In the genomic region with DNA sequence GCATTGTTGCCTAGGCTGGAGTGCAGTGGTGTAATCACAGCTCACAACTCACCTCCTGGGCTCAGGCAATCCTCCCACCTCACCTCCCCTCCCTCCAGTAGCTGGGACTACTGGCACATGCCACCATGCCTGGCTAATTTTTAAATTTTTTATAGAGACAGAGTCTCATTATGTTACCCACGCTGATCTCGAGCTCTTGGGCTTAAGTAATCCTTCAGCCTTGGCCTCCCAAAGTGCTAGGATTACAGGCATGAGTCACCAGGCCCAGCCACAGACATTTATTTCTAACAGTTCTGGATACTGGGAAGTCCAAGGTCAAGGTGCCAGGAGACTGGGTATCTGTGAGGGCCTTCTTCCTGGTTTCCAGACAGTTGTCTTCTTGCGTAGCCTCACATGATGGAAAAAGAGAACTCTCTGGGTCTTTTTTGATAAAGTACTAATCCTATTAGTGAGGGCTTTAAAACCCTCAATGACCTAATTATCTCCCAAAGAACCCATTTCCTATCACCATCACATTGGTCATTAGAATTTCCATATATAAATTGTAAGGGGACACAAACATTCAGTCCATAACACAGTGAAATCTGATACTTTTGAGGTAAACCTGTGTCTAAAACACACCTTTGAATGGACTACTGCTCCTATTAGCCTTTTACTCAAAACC, we compare ENCODE assay signal across 8 cellular contexts.
DNase-seq lines count a peak whose midpoint lies in the region; ATAC-seq and TF ChIP-seq lines count a peak whose summit lies in the region.

No MANE protein-coding gene starts in this region.

- H3K27me3 ChIP-seq in brain microvascular endothelial cell (replicated peaks) (no peaks in the 10 kb centered on the region), mesendoderm (ENCODE audit: insufficient read depth, low read length, poor library complexity) (no peaks in the 10 kb centered on the region)

- peak overlapping the region; percentile 78 to 84 for H3K4me3 Mint-ChIP-seq in stimulated activated naive CD8-positive, alpha-beta T cell treated with anti-CD3 and anti-CD28 coated beads, Interleukin-15, amount 100 ng/mL, for 72 hours
- H3K4me3 Mint-ChIP-seq in activated T-helper 17 cell treated with anti-CD3 and anti-CD28 coated beads, Interleukin-2, amount 50 U/mL, for 72 hours = no peak overlapping the region

- no peaks in the 10 kb centered on the region for H3K36me3 Mint-ChIP-seq in activated T-helper 17 cell treated with anti-CD3 and anti-CD28 coated beads, Interleukin-2, amount 50 U/mL, for 72 hours (ENCODE audit: low read depth)

- H3K36me3 ChIP-seq in brain microvascular endothelial cell (replicated peaks) (no peaks in the 10 kb centered on the region), mesendoderm (ENCODE audit: control insufficient read depth, insufficient read depth, low read length) (no peaks in the 10 kb centered on the region)

- no peak overlapping the region for H2AK5ac ChIP-seq in mesendoderm (ENCODE audit: low read length)

- no peak overlapping the region for H2BK120ac ChIP-seq in mesendoderm (ENCODE audit: low read depth, low read length)

- peak overlapping the region in 1 of 2 donors; percentile 27 for H3K27ac Mint-ChIP-seq in stimulated activated naive CD8-positive, alpha-beta T cell treated with anti-CD3 and anti-CD28 coated beads, Interleukin-15, amount 100 ng/mL, for 72 hours
- no peak overlapping the region for H3K27ac Mint-ChIP-seq in activated T-helper 17 cell treated with anti-CD3 and anti-CD28 coated beads, Interleukin-2, amount 50 U/mL, for 72 hours

- H3K18ac ChIP-seq in mesendoderm (ENCODE audit: low read length) = no peak overlapping the region

- no peaks in the 10 kb centered on the region for H3K27me3 Mint-ChIP-seq in stimulated activated naive CD8-positive, alpha-beta T cell treated with anti-CD3 and anti-CD28 coated beads, Interleukin-15, amount 100 ng/mL, for 72 hours
- no peaks in the 10 kb centered on the region for H3K27me3 Mint-ChIP-seq in activated T-helper 17 cell treated with anti-CD3 and anti-CD28 coated beads, Interleukin-2, amount 50 U/mL, for 72 hours

- no peak overlapping the region for H3K4me2 ChIP-seq in mesendoderm (ENCODE audit: low read length)

- H3K23ac ChIP-seq in mesendoderm (ENCODE audit: low read length) = no peak overlapping the region

- no peak overlapping the region for H3K56ac ChIP-seq in mesendoderm (ENCODE audit: low read length)

- H3K9ac ChIP-seq in mesendoderm (ENCODE audit: low read length) = no peak overlapping the region

- no peak for ATAC-seq in stimulated activated naive CD8-positive, alpha-beta T cell treated with anti-CD3 and anti-CD28 coated beads, Interleukin-15, amount 100 ng/mL, for 72 hours
- ATAC-seq in stimulated activated naive CD8-positive, alpha-beta T cell treated with anti-CD3 and anti-CD28 coated beads, Interleukin-15, Interleukin-2, amounts not matched to agents 100 U/mL and 50 U/mL, for 24 hours = no peak
- ATAC-seq in activated T-helper 17 cell treated with anti-CD3 and anti-CD28 coated beads, Interleukin-2, amount 50 U/mL, for 72 hours (replicated peaks) = no peak
- no peak for ATAC-seq in activated CD4-positive, CD25-positive, alpha-beta regulatory T cell treated with anti-CD3 and anti-CD28 coated beads, Interleukin-2, amount 50 U/mL, for 24 hours
- ATAC-seq in HG03521 (IDR thresholded peaks at IDR 0.05; ENCODE audit: unreplicated experiment) = no peak

- no peak overlapping the region for H4K5ac ChIP-seq in mesendoderm (ENCODE audit: low read length)

- H3K9me3 Mint-ChIP-seq in stimulated activated naive CD8-positive, alpha-beta T cell treated with anti-CD3 and anti-CD28 coated beads, Interleukin-15, amount 100 ng/mL, for 72 hours = no peaks in the 10 kb centered on the region
- no peaks in the 10 kb centered on the region for H3K9me3 Mint-ChIP-seq in activated T-helper 17 cell treated with anti-CD3 and anti-CD28 coated beads, Interleukin-2, amount 50 U/mL, for 72 hours

- DNase-seq in stimulated activated naive CD8-positive, alpha-beta T cell treated with anti-CD3 and anti-CD28 coated beads, Interleukin-15, amount 100 ng/mL, for 72 hours = no peak
- no peak for DNase-seq in stimulated activated naive CD8-positive, alpha-beta T cell treated with anti-CD3 and anti-CD28 coated beads, Interleukin-15, Interleukin-2, amounts not matched to agents 100 U/mL and 50 U/mL, for 24 hours
- DNase-seq in brain microvascular endothelial cell = peak; percentile 80
- peak; percentile 50 for DNase-seq in mesendoderm
- no peak for DNase-seq in NCI-H2107 (lab: John Stamatoyannopoulos, UW)

- H2BK15ac ChIP-seq in mesendoderm (replicated peaks; ENCODE audit: low read depth) = no peak overlapping the region

- WGBS in mesendoderm (ENCODE audit: extremely low coverage, insufficient coverage, low lambda C conversion rate) = no CpG with 5 or more reads among the region's 3 CpGs

- H3K27ac ChIP-seq in brain microvascular endothelial cell = peak overlapping the region; percentile 59
- H3K27ac ChIP-seq in mesendoderm (ENCODE audit: low read depth, low read length) = no peak overlapping the region

- in situ Hi-C loops in brain microvascular endothelial cell (cut with HindIII; ENCODE audit: low pct_ligation_motif_present, low sequenced_read_pairs) = no loop called here

- peaks cover 6% of the 10 kb centered on the region for H3K4me1 ChIP-seq in mesendoderm (ENCODE audit: control insufficient read depth, low read depth, low read length)

- H3K4ac ChIP-seq in mesendoderm (ENCODE audit: low read depth, low read length) = no peak overlapping the region

- H3K4me1 Mint-ChIP-seq in stimulated activated naive CD8-positive, alpha-beta T cell treated with anti-CD3 and anti-CD28 coated beads, Interleukin-15, amount 100 ng/mL, for 72 hours = peaks cover 27% of the 10 kb centered on the region
- no peaks in the 10 kb centered on the region for H3K4me1 Mint-ChIP-seq in activated T-helper 17 cell treated with anti-CD3 and anti-CD28 coated beads, Interleukin-2, amount 50 U/mL, for 72 hours

- peaks cover 4% of the 10 kb centered on the region for H3K79me1 ChIP-seq in mesendoderm (ENCODE audit: low read length)

- TF ChIP-seq CTCF in brain microvascular endothelial cell (IDR thresholded peaks at IDR 0.05; ENCODE audit: low read depth, low read length, missing control alignments) = no peak

- H3K4me3 ChIP-seq in brain microvascular endothelial cell (ENCODE audit: low read depth, low read length) = no peak overlapping the region
- H3K4me3 ChIP-seq in mesendoderm (ENCODE audit: low read length) = no peak overlapping the region

- no peak overlapping the region for H4K8ac ChIP-seq in mesendoderm (ENCODE audit: low read depth, low read length)

- no peak overlapping the region for H2BK5ac ChIP-seq in mesendoderm (ENCODE audit: low read length)

- H3K79me2 ChIP-seq in mesendoderm (ENCODE audit: control insufficient read depth, insufficient read depth, low read length) = no peaks in the 10 kb centered on the region

Comparison
In these comparisons a context has a peak if more than half of its experiments do, and no peak if none do; other contexts are left out.
1. DNase-seq: peak in brain microvascular endothelial cell (single experiment) and mesendoderm (single experiment); none in stimulated activated naive CD8-positive, alpha-beta T cell treated with anti-CD3 and anti-CD28 coated beads, Interleukin-15, amount 100 ng/mL, for 72 hours (0 of 2), stimulated activated naive CD8-positive, alpha-beta T cell treated with anti-CD3 and anti-CD28 coated beads, Interleukin-15, Interleukin-2, amounts not matched to agents 100 U/mL and 50 U/mL, for 24 hours (single experiment) and NCI-H2107 (single experiment).